Comparison of ENCODE assay signal across 21 cellular contexts in the genomic region with DNA sequence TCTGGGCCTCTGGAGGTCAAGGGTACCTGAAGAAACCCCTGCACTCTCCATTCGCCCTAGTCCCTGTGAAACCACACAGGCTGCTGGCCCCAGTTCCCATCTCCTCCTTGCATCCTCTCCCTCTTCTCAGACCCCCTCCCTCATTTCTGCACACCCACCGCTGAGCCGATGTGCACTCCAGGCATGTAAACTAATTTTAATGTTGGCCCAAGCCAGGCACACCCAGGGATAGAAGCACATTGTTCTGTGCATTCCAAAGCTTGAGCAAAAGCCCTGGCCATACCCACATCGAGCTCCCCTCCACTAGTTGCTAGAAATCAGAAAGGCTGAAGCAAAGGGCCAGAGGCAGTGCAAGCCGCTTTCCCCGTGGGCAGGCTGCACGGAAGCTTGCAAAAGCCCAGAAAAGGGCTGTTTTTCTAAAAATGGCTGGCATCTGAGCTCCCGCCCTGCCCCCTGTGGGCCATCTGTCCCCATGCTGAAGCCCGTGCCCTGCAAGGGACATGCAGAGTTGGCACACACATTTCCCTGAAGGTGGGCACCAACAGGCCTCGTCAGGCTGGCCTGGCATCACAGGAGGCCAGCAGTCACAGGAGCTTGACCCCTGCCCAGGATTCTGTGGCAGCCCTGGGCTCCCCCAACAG.
DNase-seq lines count a peak whose midpoint lies in the region; ATAC-seq, FAIRE-seq and TF ChIP-seq lines count a peak whose summit lies in the region.
"Had no signal": no experiment of that assay in that cellular context is flagged by ENCODE, and none has a peak within 500 bp of the region (broad histone marks: within the 10 kb centered on the region; RNA-seq: fewer than 3 reads in every experiment).

No MANE protein-coding gene starts in this region.

- H3K4me1 ChIP-seq in HCT116 (ENCODE audit: control insufficient read depth in 1 of 2, insufficient read depth in 2 of 2, low read length in 2 of 2) (no peaks in the 10 kb centered on the region), GM12878 (ENCODE audit: control insufficient read depth, insufficient read depth, low read length) (peaks cover 7% of the 10 kb centered on the region; the same call in 1 of the 2 replicates)

- POLR2A ChIA-PET in HCT116 (lab: Charles Lee) (no interaction called here), GM12878 (lab: Charles Lee) (no interaction called here)
- POLR2A ChIA-PET in naive thymus-derived CD8-positive, alpha-beta T cell (lab: Charles Lee): no interaction called here

- H3K4me3 ChIP-seq in HCT116 (replicated peaks in 1 of 2; ENCODE audit: low read depth in 1 of 2, low read length in 2 of 2): no peak overlapping the region
- no peak overlapping the region for H3K4me3 ChIP-seq in GM12878

- H3K9ac ChIP-seq in HCT116 (ENCODE audit: low read length): no peak overlapping the region
- H3K9ac ChIP-seq in GM12878 (ENCODE audit: control insufficient read depth, insufficient read depth, low read length): no peak overlapping the region

- H4K20me1 ChIP-seq in HCT116 (ENCODE audit: insufficient read depth): no peaks in the 10 kb centered on the region
- H4K20me1 ChIP-seq in GM12878 (ENCODE audit: control insufficient read depth, insufficient read depth): no peaks in the 10 kb centered on the region

- H3K79me2 ChIP-seq in HCT116 (ENCODE audit: insufficient read depth, low read length) (no peaks in the 10 kb centered on the region), GM12878 (ENCODE audit: control insufficient read depth, insufficient read depth, low read length) (no peaks in the 10 kb centered on the region)

- no peak; the same call in 1 of the 2 replicates for TF ChIP-seq RAD21 in HCT116 (IDR thresholded peaks at IDR 0.05; ENCODE audit: low read depth)
- TF ChIP-seq RAD21 in GM12878 (IDR thresholded peaks at IDR 0.05; ENCODE audit: insufficient read depth, low read depth, low read length): no peak

- RAD21 ChIA-PET in HCT116 (lab: Charles Lee; ENCODE audit: low non-redundant PET in 1 of 2, low total read pairs in 2 of 2, uncharacterized antibody in 2 of 2, unreplicated experiment in 2 of 2) (no interaction called here), GM12878 (lab: Charles Lee; ENCODE audit: unreplicated experiment) (interaction anchor here (1.1 to 2.4 kb wide), 3 partner anchors 8 to 58 kb away, joined by 3 to 8 read pairs (median 4); no protein-coding TSS in a partner anchor)

- H3K9me3 ChIP-seq in HCT116 (ENCODE audit: control insufficient read depth in 1 of 2, insufficient read depth in 1 of 2, low read depth in 1 of 2, low read length in 2 of 2) (no peaks in the 10 kb centered on the region), GM12878 (replicated peaks; ENCODE audit: control insufficient read depth, insufficient read depth, low read length) (no peaks in the 10 kb centered on the region)

- SMC1A ChIA-PET in GM12878 (lab: Charles Lee; ENCODE audit: uncharacterized antibody, unreplicated experiment): interaction anchor here (1.2 to 1.7 kb wide), 4 partner anchors 35 to 285 kb away, joined by 3 to 4 read pairs (median 3); no protein-coding TSS in a partner anchor

- no peak overlapping the region for H3K27ac Mint-ChIP-seq in naive thymus-derived CD8-positive, alpha-beta T cell
- no peak overlapping the region for H3K27ac Mint-ChIP-seq in natural killer cell
- H3K27ac Mint-ChIP-seq: activated T-helper 17 cell treated with anti-CD3 and anti-CD28 coated beads, Interleukin-2, amount 50 U/mL, for 72 hours had no signal

- CTCF ChIA-PET in HCT116 (lab: Charles Lee): no interaction called here
- CTCF ChIA-PET in GM12878 (lab: Yijun Ruan, JAX): interaction anchor here (1.1 to 1.8 kb wide), 4 partner anchors 8 to 58 kb away, joined by 3 to 5 read pairs (median 4); no protein-coding TSS in a partner anchor

- TF ChIP-seq POLR2A in HCT116 (IDR thresholded peaks at IDR 0.05; ENCODE audit: borderline replicate concordance, extremely low read depth, insufficient read depth, insufficient read length) (no peak), GM12878 (IDR thresholded peaks at IDR 0.05; ENCODE audit: low read depth, low read length) (no peak)

- no TSS peak for BruUV-seq in HCT116 (replicated peaks; lab: Mats Ljungman, UMichigan)
- BruUV-seq in GM12878 (replicated peaks; lab: Mats Ljungman, UMichigan): no TSS peak

- H3K9me2 ChIP-seq in HCT116 (ENCODE audit: insufficient read depth): no peaks in the 10 kb centered on the region

- intact Hi-C loops in HCT116 (cut with micrococcal nuclease) (no loop called here), GM12878 (cut with micrococcal nuclease; ENCODE audit: unreplicated experiment) (no loop called here), left ventricle myocardium superior (cut with micrococcal nuclease) (no loop called here), natural killer cell (cut with micrococcal nuclease) (no loop called here)

- H3K36me3 Mint-ChIP-seq in naive thymus-derived CD8-positive, alpha-beta T cell: no peaks in the 10 kb centered on the region
- no peaks in the 10 kb centered on the region for H3K36me3 Mint-ChIP-seq in natural killer cell

- no peak overlapping the region for H3K4me2 ChIP-seq in HCT116 (ENCODE audit: low read length)
- no peak overlapping the region for H3K4me2 ChIP-seq in GM12878 (ENCODE audit: control insufficient read depth, insufficient read depth)

- H3K27me3 ChIP-seq in HCT116 (ENCODE audit: insufficient read depth, low read length): no peaks in the 10 kb centered on the region
- H3K27me3 ChIP-seq in GM12878 (replicated peaks in 1 of 2; ENCODE audit: control insufficient read depth in 2 of 2, insufficient read depth in 2 of 2, low read length in 1 of 2): no peaks in the 10 kb centered on the region

- H2AFZ ChIP-seq in HCT116 (ENCODE audit: low read depth, low read length, poor library complexity, severe bottlenecking) (no peak overlapping the region), GM12878 (ENCODE audit: control insufficient read depth, low read depth, low read length) (no peak overlapping the region)

- no peak for FAIRE-seq in GM12878 (lab: Jason Lieb, UNC)
- FAIRE-seq: colon, endothelial cell of umbilical vein, RCC 7860 had no signal

- TF ChIP-seq CTCF in AG09319 (IDR thresholded peaks at IDR 0.05; ENCODE audit: low read depth, low read length): peak; percentile 1; the same call in 1 of the 2 replicates
- peak in 2 of 3 experiments; percentile 10 to 21; a peak in 1 of 6 replicates for TF ChIP-seq CTCF in HCT116 (IDR thresholded peaks at IDR 0.05 in 2 of 3, conservative IDR thresholded peaks at IDR 0.05 in 1 of 3; ENCODE audit: borderline replicate concordance in 1 of 3, insufficient read depth in 1 of 3, low read depth in 2 of 3, low read length in 2 of 3)
- TF ChIP-seq CTCF in GM12878 (IDR thresholded peaks at IDR 0.05 in 2 of 3, conservative IDR thresholded peaks at IDR 0.05 in 1 of 3; ENCODE audit: control insufficient read depth in 2 of 3, extremely low read depth in 1 of 3, insufficient read depth in 1 of 3, low read depth in 3 of 3, low read length in 3 of 3): peak in 2 of 3 experiments; percentile 7 to 10; a peak in 2 of 6 replicates
- TF ChIP-seq CTCF in natural killer cell (IDR thresholded peaks at IDR 0.05): no peak

- no peaks in the 10 kb centered on the region for H3K36me3 ChIP-seq in HCT116 (ENCODE audit: control insufficient read depth in 1 of 2, insufficient read depth in 2 of 2, low read length in 2 of 2)
- H3K36me3 ChIP-seq in GM12878 (ENCODE audit: control insufficient read depth in 2 of 2, insufficient read depth in 2 of 2, low read length in 1 of 2): no peaks in the 10 kb centered on the region; a peak in 1 of 4 replicates

- in situ Hi-C loops in GM12878 (cut with MboI): no loop called here

- WGBS in GM12878 (ENCODE audit: insufficient coverage, insufficient replicate concordance, low lambda C conversion rate, missing lambda C conversion rate): 60% methylated on average over 10 of the region's 10 CpGs

- DNase-seq in AG09319 (ENCODE audit: extremely low read depth, low read depth): no peak
- no peak for DNase-seq in HCT116 (ENCODE audit: low read depth, low spot score)
- DNase-seq in GM12878 (ENCODE audit: low read depth, low spot score): no peak
- DNase-seq in left ventricle myocardium superior: peak; percentile 30
- DNase-seq in naive thymus-derived CD8-positive, alpha-beta T cell: no peak
- DNase-seq in HuH-7 (ENCODE audit: low spot score): no peak
- no peak for DNase-seq in natural killer cell
- DNase-seq: activated CD8-positive, alpha-beta memory T cell treated with anti-CD3 and anti-CD28 coated beads for 24 hours; GF-D8; glutamatergic neuron; midbrain; NCI-H2171 treated with DMSO at 0.1 percent for 48 hours; NCI-H774; occipital lobe; stimulated activated CD4-positive, alpha-beta T cell treated with anti-CD3 and anti-CD28 coated beads, Interleukin-4, amount 100 ng/mL, for 1 hour; WERI-Rb-1 had no signal

- H3K4me1 Mint-ChIP-seq in naive thymus-derived CD8-positive, alpha-beta T cell: peaks cover 0 to 5% (median under 1%) of the 10 kb centered on the region in 4 donors
- peaks cover 0 to 4% of the 10 kb centered on the region in 2 donors for H3K4me1 Mint-ChIP-seq in natural killer cell
- H3K4me1 Mint-ChIP-seq: activated T-helper 17 cell treated with anti-CD3 and anti-CD28 coated beads, Interleukin-2, amount 50 U/mL, for 72 hours had no signal

- H3K9me3 Mint-ChIP-seq in naive thymus-derived CD8-positive, alpha-beta T cell: peaks cover 0 to 4% (median 0%) of the 10 kb centered on the region in 9 donors
- no peaks in the 10 kb centered on the region for H3K9me3 Mint-ChIP-seq in natural killer cell
- H3K9me3 Mint-ChIP-seq: activated T-helper 17 cell treated with anti-CD3 and anti-CD28 coated beads, Interleukin-2, amount 50 U/mL, for 72 hours had no signal

- no peak for TF ChIP-seq EP300 in GM12878 (IDR thresholded peaks at IDR 0.05; ENCODE audit: borderline replicate concordance in 1 of 2, control insufficient read depth in 1 of 2, low read depth in 2 of 2, low read length in 2 of 2)

- ATAC-seq in HCT116 (no peak), GM12878 (no peak), left ventricle myocardium superior (no peak), HG02623 (IDR thresholded peaks at IDR 0.05; ENCODE audit: unreplicated experiment) (no peak), natural killer cell (no peak)
- ATAC-seq in naive thymus-derived CD8-positive, alpha-beta T cell: no peak
- ATAC-seq: activated T-helper 17 cell treated with anti-CD3 and anti-CD28 coated beads, Interleukin-2, amount 50 U/mL, for 72 hours had no signal

- H3K27me3 Mint-ChIP-seq in naive thymus-derived CD8-positive, alpha-beta T cell: peaks cover 0 to 5% (median 0%) of the 10 kb centered on the region in 5 donors
- peaks cover 0 to 4% of the 10 kb centered on the region in 2 donors for H3K27me3 Mint-ChIP-seq in natural killer cell (ENCODE audit: low read depth in 2 of 2)
- H3K27me3 Mint-ChIP-seq: activated T-helper 17 cell treated with anti-CD3 and anti-CD28 coated beads, Interleukin-2, amount 50 U/mL, for 72 hours had no signal

- no peak overlapping the region for H3K4me3 Mint-ChIP-seq in naive thymus-derived CD8-positive, alpha-beta T cell
- H3K4me3 Mint-ChIP-seq in natural killer cell: no peak overlapping the region
- H3K4me3 Mint-ChIP-seq: activated T-helper 17 cell treated with anti-CD3 and anti-CD28 coated beads, Interleukin-2, amount 50 U/mL, for 72 hours had no signal

- H3K27ac ChIP-seq in HCT116 (ENCODE audit: low read depth, low read length) (no peak overlapping the region), GM12878 (ENCODE audit: control insufficient read depth, insufficient read depth) (no peak overlapping the region)
- H3K27ac ChIP-seq: WERI-Rb-1 had no signal

TF ChIP-seq in GM12878, 131 proteins besides CTCF, POLR2A, EP300 and RAD21 (continues in another document):
- TF ChIP-seq YY1 (IDR thresholded peaks at IDR 0.05; ENCODE audit: low read depth, low read length): no peak
